Comparison of ENCODE assay signal across 10 cellular contexts in the genomic region with DNA sequence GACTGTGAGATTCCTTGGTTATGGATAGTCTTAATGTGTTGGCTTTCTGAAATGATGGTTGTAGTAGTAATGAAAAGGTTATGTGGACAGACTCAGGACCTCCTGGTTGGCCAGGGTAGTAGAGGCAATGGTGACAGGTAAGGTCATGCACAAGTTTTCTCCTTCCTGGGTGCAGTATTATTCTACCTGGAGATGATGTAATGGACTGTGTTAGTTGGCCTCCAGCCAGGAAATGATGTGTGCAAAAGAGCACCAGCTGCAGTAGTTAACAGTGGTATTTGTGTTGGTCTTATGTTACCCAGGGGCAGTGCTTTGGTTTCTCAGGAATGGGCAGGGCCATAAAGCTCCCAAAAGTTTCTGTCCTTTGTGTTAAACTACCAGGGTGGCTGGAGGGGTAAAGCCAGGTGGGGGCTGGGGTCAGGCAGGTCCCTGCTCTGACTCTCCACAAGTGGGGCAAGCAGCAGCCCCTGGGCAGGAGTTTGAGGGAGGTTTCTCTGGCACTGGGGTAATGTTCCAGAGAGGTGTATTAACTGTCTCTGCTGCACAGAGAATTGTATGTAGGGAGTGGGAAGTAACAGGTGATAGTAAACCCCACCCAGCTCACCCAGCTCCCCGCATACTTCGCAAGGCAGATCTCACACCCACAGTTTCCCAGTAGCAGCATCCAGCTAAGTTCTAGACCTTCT. TPM values are rescaled to one million over a fixed set of nuclear protein-coding genes. Genes with fewer than 3 reads are reported as not detected.
A peak's percentile ranks its signal among the peaks of the same experiment; 100 is the strongest.
DNase-seq lines count a peak whose midpoint lies in the region; ATAC-seq and TF ChIP-seq lines count a peak whose summit lies in the region.
"Had no signal": no experiment of that assay in that cellular context is flagged by ENCODE, and none has a peak within 500 bp of the region (broad histone marks: within the 10 kb centered on the region; RNA-seq: fewer than 3 reads in every experiment).

No MANE protein-coding gene starts in this region.

- intact Hi-C loops in activated CD4-positive, alpha-beta memory T cell treated with anti-CD3 and anti-CD28 coated beads for 36 hours (cut with micrococcal nuclease), result no loop called here
- intact Hi-C loops in dorsolateral prefrontal cortex (cut with DNase I), result no loop called here

- H3K27me3 ChIP-seq in liver (ENCODE audit: control insufficient read depth in 4 of 4, insufficient read depth in 4 of 4, low read length in 3 of 4), result no peaks in the 10 kb centered on the region
- no peaks in the 10 kb centered on the region for H3K27me3 ChIP-seq in dorsolateral prefrontal cortex

- POLR2A ChIA-PET in activated CD4-positive, alpha-beta memory T cell treated with anti-CD3 and anti-CD28 coated beads for 36 hours (lab: Charles Lee), result no interaction called here
- POLR2A ChIA-PET in activated CD4-positive, alpha-beta T cell treated with anti-CD3 and anti-CD28 coated beads, Interleukin-2, amount 10 ng/mL, durations not matched to agents 7 days and 5 days (lab: Charles Lee), result no interaction called here

- TF ChIP-seq RAD21 in liver (IDR thresholded peaks at IDR 0.05), result no peak

- 90% methylated on average over 2 of the region's 2 CpGs for WGBS in liver

- peaks cover 0 to 3% (median 3%) of the 10 kb centered on the region in 4 donors for H3K4me1 ChIP-seq in liver (ENCODE audit: control insufficient read depth in 4 of 4, insufficient read depth in 4 of 4, low read length in 3 of 4)

- no peak overlapping the region for H3K27ac Mint-ChIP-seq in activated CD4-positive, alpha-beta memory T cell treated with anti-CD3 and anti-CD28 coated beads for 36 hours
- no peak overlapping the region for H3K27ac Mint-ChIP-seq in activated CD4-positive, alpha-beta T cell treated with anti-CD3 and anti-CD28 coated beads, Interleukin-2, amount 10 ng/mL, durations not matched to agents 7 days and 5 days
- H3K27ac Mint-ChIP-seq: brain had no signal

- H3K27ac ChIP-seq in liver (ENCODE audit: low read depth in 1 of 2, low read length in 2 of 2) (no peak overlapping the region), dorsolateral prefrontal cortex (no peak overlapping the region)

- CTCF ChIA-PET in activated CD4-positive, alpha-beta memory T cell treated with anti-CD3 and anti-CD28 coated beads for 36 hours (lab: Charles Lee), result no interaction called here
- CTCF ChIA-PET in activated CD4-positive, alpha-beta T cell treated with anti-CD3 and anti-CD28 coated beads, Interleukin-2, amount 10 ng/mL, durations not matched to agents 7 days and 5 days (lab: Charles Lee), result interaction anchor here (1.1 to 1.2 kb wide), 3 partner anchors 11 to 396 kb away, joined by 3 to 5 read pairs (median 3); no protein-coding TSS in a partner anchor

- H3K4me3 Mint-ChIP-seq in activated CD4-positive, alpha-beta memory T cell treated with anti-CD3 and anti-CD28 coated beads for 36 hours, result no peak overlapping the region
- no peak overlapping the region for H3K4me3 Mint-ChIP-seq in activated CD4-positive, alpha-beta T cell treated with anti-CD3 and anti-CD28 coated beads, Interleukin-2, amount 10 ng/mL, durations not matched to agents 7 days and 5 days
- H3K4me3 Mint-ChIP-seq: brain had no signal

- H3K36me3 Mint-ChIP-seq in activated CD4-positive, alpha-beta memory T cell treated with anti-CD3 and anti-CD28 coated beads for 36 hours, result no peaks in the 10 kb centered on the region
- H3K36me3 Mint-ChIP-seq in activated CD4-positive, alpha-beta T cell treated with anti-CD3 and anti-CD28 coated beads, Interleukin-2, amount 10 ng/mL, durations not matched to agents 7 days and 5 days (ENCODE audit: low read depth), result peaks cover 13% of the 10 kb centered on the region

- H3K36me3 ChIP-seq in liver (ENCODE audit: control insufficient read depth in 4 of 4, insufficient read depth in 3 of 4, low read depth in 1 of 4, low read length in 3 of 4), result no peaks in the 10 kb centered on the region

- peak; percentile 95 for DNase-seq in DMS53 treated with DMSO at 0.1 percent for 48 hours (lab: John Stamatoyannopoulos, UW; ENCODE audit: unreplicated experiment)
- DNase-seq in NCI-H1417 treated with DMSO at 0.1 percent for 48 hours (lab: John Stamatoyannopoulos, UW), result peak; percentile 48
- peak; percentile 36 for DNase-seq in activated CD4-positive, alpha-beta memory T cell treated with anti-CD3 and anti-CD28 coated beads for 36 hours
- no peak for DNase-seq in HK-2 (ENCODE audit: unreplicated experiment)
- no peak for DNase-seq in activated CD4-positive, alpha-beta T cell treated with anti-CD3 and anti-CD28 coated beads, Interleukin-2, amount 10 ng/mL, durations not matched to agents 7 days and 5 days
- no peak for DNase-seq in dorsolateral prefrontal cortex
- DNase-seq: stimulated activated CD4-positive, alpha-beta T cell treated with anti-CD3 and anti-CD28 coated beads, Interleukin-4, amount 100 ng/mL, for 1 hour had no signal

- H3K9ac ChIP-seq in liver (ENCODE audit: low read depth in 1 of 2, low read length in 2 of 2), result no peak overlapping the region

- H3K27me3 Mint-ChIP-seq in activated CD4-positive, alpha-beta memory T cell treated with anti-CD3 and anti-CD28 coated beads for 36 hours, result no peaks in the 10 kb centered on the region
- H3K27me3 Mint-ChIP-seq in activated CD4-positive, alpha-beta T cell treated with anti-CD3 and anti-CD28 coated beads, Interleukin-2, amount 10 ng/mL, durations not matched to agents 7 days and 5 days, result no peaks in the 10 kb centered on the region

- H3K4me3 ChIP-seq in liver (ENCODE audit: low read depth in 1 of 3, low read length in 3 of 3) (no peak overlapping the region), dorsolateral prefrontal cortex (no peak overlapping the region)

- TF ChIP-seq CTCF in liver (IDR thresholded peaks at IDR 0.05; ENCODE audit: low read depth, low read length, missing input control), result no peak
- TF ChIP-seq CTCF in dorsolateral prefrontal cortex (IDR thresholded peaks at IDR 0.05 in 54 of 56, conservative IDR thresholded peaks at IDR 0.05 in 2 of 56; ENCODE audit: low read depth in 1 of 56, partially characterized antibody in 56 of 56), result no peak

- H3K9me3 Mint-ChIP-seq in activated CD4-positive, alpha-beta memory T cell treated with anti-CD3 and anti-CD28 coated beads for 36 hours, result no peaks in the 10 kb centered on the region
- no peaks in the 10 kb centered on the region for H3K9me3 Mint-ChIP-seq in activated CD4-positive, alpha-beta T cell treated with anti-CD3 and anti-CD28 coated beads, Interleukin-2, amount 10 ng/mL, durations not matched to agents 7 days and 5 days

- ATAC-seq in GM18907 (IDR thresholded peaks at IDR 0.05; ENCODE audit: unreplicated experiment), result no peak

- peaks cover 30% of the 10 kb centered on the region for H3K4me1 Mint-ChIP-seq in activated CD4-positive, alpha-beta memory T cell treated with anti-CD3 and anti-CD28 coated beads for 36 hours (ENCODE audit: low read depth)
- peaks cover 9% of the 10 kb centered on the region for H3K4me1 Mint-ChIP-seq in activated CD4-positive, alpha-beta T cell treated with anti-CD3 and anti-CD28 coated beads, Interleukin-2, amount 10 ng/mL, durations not matched to agents 7 days and 5 days
- H3K4me1 Mint-ChIP-seq: brain had no signal

- no peaks in the 10 kb centered on the region for H3K9me3 ChIP-seq in liver (ENCODE audit: control insufficient read depth in 4 of 4, low read length in 3 of 4)

TF ChIP-seq in liver, 16 proteins besides CTCF, POLR2A, EP300 and RAD21 (continues in another document):
- TF ChIP-seq RXRA (IDR thresholded peaks at IDR 0.05) (no peak), HNF4A (conservative IDR thresholded peaks at IDR 0.05) (no peak), JUND (IDR thresholded peaks at IDR 0.05) (no peak)
- TF ChIP-seq, protein P1, sequence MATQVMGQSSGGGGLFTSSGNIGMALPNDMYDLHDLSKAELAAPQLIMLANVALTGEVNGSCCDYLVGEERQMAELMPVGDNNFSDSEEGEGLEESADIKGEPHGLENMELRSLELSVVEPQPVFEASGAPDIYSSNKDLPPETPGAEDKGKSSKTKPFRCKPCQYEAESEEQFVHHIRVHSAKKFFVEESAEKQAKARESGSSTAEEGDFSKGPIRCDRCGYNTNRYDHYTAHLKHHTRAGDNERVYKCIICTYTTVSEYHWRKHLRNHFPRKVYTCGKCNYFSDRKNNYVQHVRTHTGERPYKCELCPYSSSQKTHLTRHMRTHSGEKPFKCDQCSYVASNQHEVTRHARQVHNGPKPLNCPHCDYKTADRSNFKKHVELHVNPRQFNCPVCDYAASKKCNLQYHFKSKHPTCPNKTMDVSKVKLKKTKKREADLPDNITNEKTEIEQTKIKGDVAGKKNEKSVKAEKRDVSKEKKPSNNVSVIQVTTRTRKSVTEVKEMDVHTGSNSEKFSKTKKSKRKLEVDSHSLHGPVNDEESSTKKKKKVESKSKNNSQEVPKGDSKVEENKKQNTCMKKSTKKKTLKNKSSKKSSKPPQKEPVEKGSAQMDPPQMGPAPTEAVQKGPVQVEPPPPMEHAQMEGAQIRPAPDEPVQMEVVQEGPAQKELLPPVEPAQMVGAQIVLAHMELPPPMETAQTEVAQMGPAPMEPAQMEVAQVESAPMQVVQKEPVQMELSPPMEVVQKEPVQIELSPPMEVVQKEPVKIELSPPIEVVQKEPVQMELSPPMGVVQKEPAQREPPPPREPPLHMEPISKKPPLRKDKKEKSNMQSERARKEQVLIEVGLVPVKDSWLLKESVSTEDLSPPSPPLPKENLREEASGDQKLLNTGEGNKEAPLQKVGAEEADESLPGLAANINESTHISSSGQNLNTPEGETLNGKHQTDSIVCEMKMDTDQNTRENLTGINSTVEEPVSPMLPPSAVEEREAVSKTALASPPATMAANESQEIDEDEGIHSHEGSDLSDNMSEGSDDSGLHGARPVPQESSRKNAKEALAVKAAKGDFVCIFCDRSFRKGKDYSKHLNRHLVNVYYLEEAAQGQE (IDR thresholded peaks at IDR 0.05), result no peak

RNA-seq across cellular contexts. Expression of gene GPR22, which starts 36.3 kb away (rescaled TPM):
- total RNA-seq in activated CD4-positive, alpha-beta memory T cell treated with anti-CD3 and anti-CD28 coated beads for 36 hours, result not detected
- total RNA-seq in liver (not detected), dorsolateral prefrontal cortex (10 to 100 TPM in 119 of 120 experiments, 1 to 10 TPM in 1; 8.3 to 68.8 (median 37.6) TPM)
- polyA plus RNA-seq in liver, result 1 to 10 TPM in 1 of 2 donors, not detected in 1; 2.1 TPM
- not detected for total RNA-seq in activated CD4-positive, alpha-beta T cell treated with anti-CD3 and anti-CD28 coated beads, Interleukin-2, amount 10 ng/mL, durations not matched to agents 7 days and 5 days

RNA-seq across cellular contexts. Expression of gene COG5, which starts 57.6 kb away (rescaled TPM):
- 10 to 100 TPM; 38.9 to 40.7 TPM for total RNA-seq in activated CD4-positive, alpha-beta memory T cell treated with anti-CD3 and anti-CD28 coated beads for 36 hours
- total RNA-seq in liver, result 10 to 100 TPM; 12.7 to 27.1 TPM
- 1 to 10 TPM; 4.1 TPM for polyA plus RNA-seq in liver
- total RNA-seq in activated CD4-positive, alpha-beta T cell treated with anti-CD3 and anti-CD28 coated beads, Interleukin-2, amount 10 ng/mL, durations not matched to agents 7 days and 5 days, result 10 to 100 TPM; 29.2 to 30.7 TPM
- total RNA-seq in dorsolateral prefrontal cortex, result 10 to 100 TPM; 37.1 to 87.3 (median 52.6) TPM

RNA-seq across cellular contexts. Expression of gene DUS4L, which starts 57.6 kb away (rescaled TPM):
- 10 to 100 TPM; 11.8 to 12.4 TPM for total RNA-seq in activated CD4-positive, alpha-beta memory T cell treated with anti-CD3 and anti-CD28 coated beads for 36 hours
- total RNA-seq in liver (1 to 10 TPM; 3.6 to 5.3 TPM), dorsolateral prefrontal cortex (10 to 100 TPM in 76 of 120 experiments, 1 to 10 TPM in 44; 5.6 to 15.9 (median 10.8) TPM)
- 1 to 10 TPM; 1.9 to 3.4 TPM for polyA plus RNA-seq in liver
- total RNA-seq in activated CD4-positive, alpha-beta T cell treated with anti-CD3 and anti-CD28 coated beads, Interleukin-2, amount 10 ng/mL, durations not matched to agents 7 days and 5 days, result 1 to 10 TPM; 7.9 to 9.9 TPM

Comparison
In these comparisons a context has a peak if more than half of its experiments do, and no peak if none do; other contexts are left out.
1. DNase-seq: peak in DMS53 treated with DMSO at 0.1 percent for 48 hours (single experiment), NCI-H1417 treated with DMSO at 0.1 percent for 48 hours (single experiment) and activated CD4-positive, alpha-beta memory T cell treated with anti-CD3 and anti-CD28 coated beads for 36 hours (single experiment); none in HK-2 (single experiment), activated CD4-positive, alpha-beta T cell treated with anti-CD3 and anti-CD28 coated beads, Interleukin-2, amount 10 ng/mL, durations not matched to agents 7 days and 5 days (single experiment) and dorsolateral prefrontal cortex (0 of 10).
2. RNA of gene GPR22, which starts 36.3 kb away (total RNA-seq): 8.3 to 68.8 TPM in dorsolateral prefrontal cortex; not detected in activated CD4-positive, alpha-beta memory T cell treated with anti-CD3 and anti-CD28 coated beads for 36 hours, not detected in liver and not detected in activated CD4-positive, alpha-beta T cell treated with anti-CD3 and anti-CD28 coated beads, Interleukin-2, amount 10 ng/mL, durations not matched to agents 7 days and 5 days; every median in the first group is over 4 times any median in the second.